ENCODE assay signal across 9 cellular contexts in genomic region chr14:100278702-100279101, GRCh38. TPM values are rescaled to one million over a fixed set of nuclear protein-coding genes. Genes with fewer than 3 reads are reported as not detected.
DNase-seq lines count a peak whose midpoint lies in the region; ATAC-seq and TF ChIP-seq lines count a peak whose summit lies in the region.
"Had no signal": no experiment of that assay in that cellular context is flagged by ENCODE, and none has a peak within 500 bp of the region (broad histone marks: within the 10 kb centered on the region; RNA-seq: fewer than 3 reads in every experiment).

No MANE protein-coding gene starts in this region.

- H3K9me3 Mint-ChIP-seq in nephron progenitor cell = no peaks in the 10 kb centered on the region

- no peak overlapping the region for H3K4me3 ChIP-seq in fibroblast of the aortic adventitia (ENCODE audit: low read depth, low read length)
- H3K4me3 ChIP-seq: pancreas had no signal

- peaks cover 3% of the 10 kb centered on the region for H3K27me3 Mint-ChIP-seq in nephron progenitor cell (ENCODE audit: low read depth, poor library complexity)

- TF ChIP-seq CTCF in GM20000 (IDR thresholded peaks at IDR 0.05; ENCODE audit: extremely low read depth, missing control alignments) (no peak), fibroblast of the aortic adventitia (IDR thresholded peaks at IDR 0.05; ENCODE audit: insufficient read depth, low read length) (peak; percentile 41), nephron progenitor cell (IDR thresholded peaks at IDR 0.05) (no peak)

- H3K4me3 Mint-ChIP-seq in nephron progenitor cell = no peak overlapping the region

- H3K27ac Mint-ChIP-seq in nephron progenitor cell = no peak overlapping the region

- peaks cover 38% of the 10 kb centered on the region for H3K36me3 Mint-ChIP-seq in nephron progenitor cell (ENCODE audit: low read depth)

- no peak for ATAC-seq in HG02678 (IDR thresholded peaks at IDR 0.05; ENCODE audit: unreplicated experiment)
- no peak for ATAC-seq in GM21526 (IDR thresholded peaks at IDR 0.05; ENCODE audit: low FRiP score, unreplicated experiment)

- DNase-seq in AG08396 (ENCODE audit: low spot score) = peak; percentile 76
- DNase-seq in GM20000 (ENCODE audit: low spot score) = peak; percentile 42
- DNase-seq in RPMI8226 = peak; percentile 36
- DNase-seq in fibroblast of the aortic adventitia (ENCODE audit: low read depth) = peak; percentile 60
- DNase-seq in nephron progenitor cell = no peak
- no peak for DNase-seq in activated T-cell treated with anti-CD3 and anti-CD28 coated beads for 4 hours

- peaks cover 26% of the 10 kb centered on the region for H3K4me1 Mint-ChIP-seq in nephron progenitor cell

RNA-seq across cellular contexts. Expression of gene SLC25A29, which starts 27.5 kb away (rescaled TPM):
- total RNA-seq in fibroblast of the aortic adventitia (ENCODE audit: low replicate concordance) = 10.4 and 11.5 TPM in 2 replicates

RNA-seq across cellular contexts. Expression of gene YY1, which starts 39.8 kb away (rescaled TPM):
- 43.3 and 47.3 TPM in 2 replicates for total RNA-seq in fibroblast of the aortic adventitia (ENCODE audit: low replicate concordance)

RNA-seq across cellular contexts. Expression of gene SLC25A47, which starts 44.4 kb away (rescaled TPM):
- not detected in 2 replicates for total RNA-seq in fibroblast of the aortic adventitia (ENCODE audit: low replicate concordance)

Comparison
In these comparisons a context has a peak if more than half of its experiments do, and no peak if none do; other contexts are left out.
1. DNase-seq: peak in AG08396 (single experiment), GM20000 (single experiment), RPMI8226 (single experiment) and fibroblast of the aortic adventitia (single experiment); none in nephron progenitor cell (single experiment) and activated T-cell treated with anti-CD3 and anti-CD28 coated beads for 4 hours (single experiment).